ENCODE assay signal across 22 cellular contexts in genomic region chr12:38949363-38949762, GRCh38. TPM values are rescaled to one million over a fixed set of nuclear protein-coding genes. Genes with fewer than 3 reads are reported as not detected.
DNase-seq lines count a peak whose midpoint lies in the region; ATAC-seq and TF ChIP-seq lines count a peak whose summit lies in the region.
"Had no signal": no experiment of that assay in that cellular context is flagged by ENCODE, and none has a peak within 500 bp of the region (broad histone marks: within the 10 kb centered on the region; RNA-seq: fewer than 3 reads in every experiment).

No MANE protein-coding gene starts in this region.

- POLR2A ChIA-PET in SK-N-SH (lab: Yijun Ruan, JAX), result no interaction called here

- H3K9me3 ChIP-seq in SK-N-SH, result no peaks in the 10 kb centered on the region
- H3K9me3 ChIP-seq: BE2C had no signal

- no peak for TF ChIP-seq CTCF in SK-N-SH (IDR thresholded peaks at IDR 0.05)
- TF ChIP-seq CTCF in epithelial cell of proximal tubule (conservative IDR thresholded peaks at IDR 0.05; ENCODE audit: low read depth, low read length), result no peak

- no peak for TF ChIP-seq EP300 in SK-N-SH (IDR thresholded peaks at IDR 0.05; ENCODE audit: borderline replicate concordance in 1 of 2, low read depth in 1 of 2, low read length in 1 of 2)

- H3K9me2 ChIP-seq in SK-N-SH, result no peaks in the 10 kb centered on the region

- CTCF ChIA-PET in SK-N-SH (lab: Yijun Ruan, JAX), result interaction anchor here (1.2 kb wide), 1 partner anchor 28 kb away, joined by 3 read pairs; no protein-coding TSS in a partner anchor

- no peak overlapping the region for H3K9ac ChIP-seq in SK-N-SH

- H3K4me1 ChIP-seq in SK-N-SH (ENCODE audit: control insufficient read depth in 1 of 2, insufficient read depth in 2 of 2, low read depth in 1 of 2, low read length in 1 of 2), result no peaks in the 10 kb centered on the region

- H3K4me2 ChIP-seq in SK-N-SH, result no peak overlapping the region
- H3K4me2 ChIP-seq: GM23338 had no signal

- H3K4me3 ChIP-seq in SK-N-SH (ENCODE audit: low read depth in 2 of 2, low read length in 1 of 2) (no peak overlapping the region), epithelial cell of proximal tubule (ENCODE audit: low read depth, low read length) (no peak overlapping the region)
- H3K4me3 ChIP-seq: GM12878, GM23338 had no signal

- H3K27me3 ChIP-seq in SK-N-SH (ENCODE audit: insufficient read depth), result no peaks in the 10 kb centered on the region
- H3K27me3 ChIP-seq: BE2C had no signal

- no peaks in the 10 kb centered on the region for H3K79me2 ChIP-seq in SK-N-SH (ENCODE audit: insufficient read depth)

- H3K27ac ChIP-seq in SK-N-SH (ENCODE audit: low read depth in 2 of 2, low read length in 1 of 2), result no peak overlapping the region
- H3K27ac ChIP-seq: HL-60 had no signal

- no peak for DNase-seq in SK-N-SH
- peak; percentile 46 for DNase-seq in HS-5 (ENCODE audit: low read depth)
- peak; percentile 32 for DNase-seq in epithelial cell of proximal tubule (ENCODE audit: low read depth)
- peak; percentile 9 for DNase-seq in kidney glomerular epithelial cell (lab: John Stamatoyannopoulos, UW)
- no peak for DNase-seq in NCI-H510A treated with DMSO at 0.1 percent for 48 hours (lab: John Stamatoyannopoulos, UW)
- no peak for DNase-seq in NCI-H2171 (lab: John Stamatoyannopoulos, UW)
- no peak for DNase-seq in Ammon's horn (ENCODE audit: low spot score)
- DNase-seq: 8988T; BE2C; C1 segment of cervical spinal cord; CD4-positive, CD25-positive, alpha-beta regulatory T cell; CD8-positive, alpha-beta memory T cell; COR-L47; DMS 273 treated with DMSO at 0.1 percent for 48 hours; DMS53; DND-41; EL; HCEC 1CT had no signal

- no peak for TF ChIP-seq RAD21 in SK-N-SH (IDR thresholded peaks at IDR 0.05; ENCODE audit: low read length)

- no peak for ATAC-seq in SK-N-SH treated with all-trans-retinoic acid at 6 μM for 48 hours
- ATAC-seq: GM12878, GM23338 had no signal

- no peaks in the 10 kb centered on the region for H3K36me3 ChIP-seq in SK-N-SH (replicated peaks in 1 of 2; ENCODE audit: control insufficient read depth in 1 of 2, insufficient read depth in 2 of 2, low read length in 1 of 2)
- H3K36me3 ChIP-seq: BE2C had no signal

- no peak overlapping the region for H2AFZ ChIP-seq in SK-N-SH (ENCODE audit: low read depth)
- H2AFZ ChIP-seq: GM23338 had no signal

- no peaks in the 10 kb centered on the region for H3F3A ChIP-seq in SK-N-SH (replicated peaks; ENCODE audit: insufficient read depth)

- H4K20me1 ChIP-seq in SK-N-SH (ENCODE audit: insufficient read depth), result no peaks in the 10 kb centered on the region

- 68% methylated on average over 2 of the region's 2 CpGs for WGBS in SK-N-SH (ENCODE audit: low lambda C conversion rate)

TF ChIP-seq in SK-N-SH treated with all-trans-retinoic acid at 6 μM for 48 hours, 23 proteins besides CTCF, POLR2A, EP300 and RAD21:
- peak; percentile 66 for TF ChIP-seq ISL1 (CRISPR knock-in tag; IDR thresholded peaks at IDR 0.05)
- TF ChIP-seq ZFP3 (CRISPR knock-in tag; IDR thresholded peaks at IDR 0.05), result no peak
TF ChIP-seq in SK-N-SH treated with all-trans-retinoic acid at 6 μM for 48 hours: peak in this region for 1.

TF ChIP-seq in SK-N-SH, 30 proteins besides CTCF, POLR2A, EP300 and RAD21 (continues in another document):
- no peak for TF ChIP-seq GATA2 (CRISPR knock-in tag; IDR thresholded peaks at IDR 0.05)
- TF ChIP-seq, protein P1, sequence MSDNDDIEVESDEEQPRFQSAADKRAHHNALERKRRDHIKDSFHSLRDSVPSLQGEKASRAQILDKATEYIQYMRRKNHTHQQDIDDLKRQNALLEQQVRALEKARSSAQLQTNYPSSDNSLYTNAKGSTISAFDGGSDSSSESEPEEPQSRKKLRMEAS (IDR thresholded peaks at IDR 0.05; ENCODE audit: low read depth), result no peak
- no peak for TF ChIP-seq MXI1 (IDR thresholded peaks at IDR 0.05; ENCODE audit: low read depth, low read length)
- no peak for TF ChIP-seq JUND (IDR thresholded peaks at IDR 0.05)
- TF ChIP-seq FOXJ3 (CRISPR knock-in tag; IDR thresholded peaks at IDR 0.05), result no peak
- no peak for TF ChIP-seq RCOR1 (IDR thresholded peaks at IDR 0.05; ENCODE audit: low read length)
- TF ChIP-seq REST (IDR thresholded peaks at IDR 0.05; ENCODE audit: low read depth, low read length), result no peak
- TF ChIP-seq POLR2AphosphoS5 (IDR thresholded peaks at IDR 0.05; ENCODE audit: low read depth, low read length), result no peak
- no peak for TF ChIP-seq EZH2phosphoT487 (IDR thresholded peaks at IDR 0.05; ENCODE audit: borderline replicate concordance, low read depth)
- no peak for TF ChIP-seq FOSL2 (IDR thresholded peaks at IDR 0.05; ENCODE audit: borderline replicate concordance, low read depth)
- no peak for TF ChIP-seq TAF1 (IDR thresholded peaks at IDR 0.05; ENCODE audit: borderline replicate concordance, low read depth, low read length)
- no peak for TF ChIP-seq RFX5 (IDR thresholded peaks at IDR 0.05; ENCODE audit: low read length)
- no peak for TF ChIP-seq GABPA (IDR thresholded peaks at IDR 0.05; ENCODE audit: low read depth)
- no peak for TF ChIP-seq YY1 (IDR thresholded peaks at IDR 0.05; ENCODE audit: low read depth)
- no peak for TF ChIP-seq TEAD4 (IDR thresholded peaks at IDR 0.05; ENCODE audit: borderline replicate concordance, insufficient read depth)
- no peak for TF ChIP-seq PBX3 (IDR thresholded peaks at IDR 0.05)
- TF ChIP-seq, protein P2, sequence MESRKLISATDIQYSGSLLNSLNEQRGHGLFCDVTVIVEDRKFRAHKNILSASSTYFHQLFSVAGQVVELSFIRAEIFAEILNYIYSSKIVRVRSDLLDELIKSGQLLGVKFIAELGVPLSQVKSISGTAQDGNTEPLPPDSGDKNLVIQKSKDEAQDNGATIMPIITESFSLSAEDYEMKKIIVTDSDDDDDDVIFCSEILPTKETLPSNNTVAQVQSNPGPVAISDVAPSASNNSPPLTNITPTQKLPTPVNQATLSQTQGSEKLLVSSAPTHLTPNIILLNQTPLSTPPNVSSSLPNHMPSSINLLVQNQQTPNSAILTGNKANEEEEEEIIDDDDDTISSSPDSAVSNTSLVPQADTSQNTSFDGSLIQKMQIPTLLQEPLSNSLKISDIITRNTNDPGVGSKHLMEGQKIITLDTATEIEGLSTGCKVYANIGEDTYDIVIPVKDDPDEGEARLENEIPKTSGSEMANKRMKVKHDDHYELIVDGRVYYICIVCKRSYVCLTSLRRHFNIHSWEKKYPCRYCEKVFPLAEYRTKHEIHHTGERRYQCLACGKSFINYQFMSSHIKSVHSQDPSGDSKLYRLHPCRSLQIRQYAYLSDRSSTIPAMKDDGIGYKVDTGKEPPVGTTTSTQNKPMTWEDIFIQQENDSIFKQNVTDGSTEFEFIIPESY (IDR thresholded peaks at IDR 0.05; ENCODE audit: borderline replicate concordance, low read depth), result no peak
- no peak for TF ChIP-seq USF1 (IDR thresholded peaks at IDR 0.05; ENCODE audit: borderline replicate concordance, low read depth)
- TF ChIP-seq FOXM1 (IDR thresholded peaks at IDR 0.05; ENCODE audit: low read depth), result no peak

RNA-seq across cellular contexts. Expression of gene CPNE8, which starts 44.0 kb away (rescaled TPM):
- not detected in 2 replicates for polyA plus RNA-seq in SK-N-SH (2012; rRNA removed)
- polyA plus RNA-seq in SK-N-SH (2012; cell fraction: cytosol; rRNA removed), result 0.01 and 0.18 TPM in 2 replicates
- polyA plus RNA-seq in SK-N-SH (2012; cell fraction: nucleus; rRNA removed), result not detected in 2 replicates
- 4.3 and 7.1 TPM in 2 replicates for total RNA-seq in epithelial cell of proximal tubule

Comparison
In these comparisons a context has a peak if more than half of its experiments do, and no peak if none do; other contexts are left out.
1. DNase-seq: peak in HS-5 (single experiment), epithelial cell of proximal tubule (single experiment) and kidney glomerular epithelial cell (single experiment); none in SK-N-SH (single experiment), NCI-H510A treated with DMSO at 0.1 percent for 48 hours (single experiment), NCI-H2171 (single experiment) and Ammon's horn (single experiment).